ENCODE assay signal across 9 cellular contexts in the genomic region with DNA sequence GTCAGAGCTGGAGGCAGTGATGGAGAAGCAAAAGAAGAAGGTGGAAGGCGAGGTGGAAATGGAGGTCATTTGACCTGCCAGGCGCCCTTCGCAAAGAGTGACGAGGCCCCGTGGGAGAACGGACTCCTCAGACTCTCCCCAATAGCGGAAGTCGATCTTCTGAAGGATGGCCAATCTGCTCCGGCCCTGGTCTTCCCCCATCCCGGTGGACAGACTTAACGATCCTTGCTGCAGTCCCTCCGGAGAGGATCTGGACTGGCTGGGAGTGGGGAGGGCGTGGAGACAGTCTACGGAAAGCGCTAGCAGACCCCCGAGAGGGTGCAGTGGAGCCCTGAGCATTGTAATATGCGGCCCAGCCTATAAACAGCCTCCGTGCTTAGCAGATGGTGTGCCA.
DNase-seq lines count a peak whose midpoint lies in the region; ATAC-seq and TF ChIP-seq lines count a peak whose summit lies in the region.
"Had no signal": no experiment of that assay in that cellular context is flagged by ENCODE, and none has a peak within 500 bp of the region (broad histone marks: within the 10 kb centered on the region; RNA-seq: fewer than 3 reads in every experiment).

No MANE protein-coding gene starts in this region.

- peaks cover 22% of the 10 kb centered on the region for H3K4me1 ChIP-seq in ES-I3 (ENCODE audit: insufficient read depth, low read length)

- no peaks in the 10 kb centered on the region for H3K9me3 ChIP-seq in ES-I3 (ENCODE audit: control insufficient read depth, insufficient read depth, low read length)

- no peaks in the 10 kb centered on the region for H3K36me3 ChIP-seq in ES-I3 (ENCODE audit: insufficient read depth, low read length)

- peak overlapping the region; percentile 51 for H3K4me3 Mint-ChIP-seq in activated naive CD8-positive, alpha-beta T cell treated with anti-CD3 and anti-CD28 coated beads, Interleukin-2, amount 50 U/mL, for 24 hours
- H3K4me3 Mint-ChIP-seq: activated CD4-positive, alpha-beta T cell treated with anti-CD3 and anti-CD28 coated beads, Interleukin-2, amount 10 ng/mL, durations not matched to agents 7 days and 5 days had no signal

- H3K9me3 Mint-ChIP-seq in activated naive CD8-positive, alpha-beta T cell treated with anti-CD3 and anti-CD28 coated beads, Interleukin-2, amount 50 U/mL, for 24 hours: no peaks in the 10 kb centered on the region

- ATAC-seq in activated naive CD8-positive, alpha-beta T cell treated with anti-CD3 and anti-CD28 coated beads, Interleukin-2, amount 50 U/mL, for 24 hours: no peak
- ATAC-seq in HG03432 (IDR thresholded peaks at IDR 0.05; ENCODE audit: unreplicated experiment) (no peak), GM21526 (IDR thresholded peaks at IDR 0.05; ENCODE audit: low FRiP score, unreplicated experiment) (no peak)

- DNase-seq in activated naive CD8-positive, alpha-beta T cell treated with anti-CD3 and anti-CD28 coated beads, Interleukin-2, amount 50 U/mL, for 24 hours: no peak
- DNase-seq in hepatic stellate cell (ENCODE audit: low spot score) (peak; percentile 78), skeletal muscle cell (ENCODE audit: low read depth) (no peak), SKM-1 treated with dmso at 0.1 percent for 144 hours (lab: John Stamatoyannopoulos, UW; ENCODE audit: unreplicated experiment) (no peak), HEK293T (ENCODE audit: extremely low spot score) (no peak)

- POLR2A ChIA-PET in HEK293T (lab: Yijun Ruan, JAX): interaction anchor here (1.2 kb wide), 1 partner anchor 24 kb away, joined by 3 read pairs; the partner anchor contains the start of gene RDH13

- H3K36me3 Mint-ChIP-seq in activated naive CD8-positive, alpha-beta T cell treated with anti-CD3 and anti-CD28 coated beads, Interleukin-2, amount 50 U/mL, for 24 hours (ENCODE audit: low read depth): peaks cover 17% of the 10 kb centered on the region

- peak overlapping the region; percentile 63 for H3K9ac ChIP-seq in ES-I3 (ENCODE audit: low read depth, low read length)

- H3K27ac Mint-ChIP-seq in activated naive CD8-positive, alpha-beta T cell treated with anti-CD3 and anti-CD28 coated beads, Interleukin-2, amount 50 U/mL, for 24 hours: no peak overlapping the region

- H3K27me3 Mint-ChIP-seq in activated naive CD8-positive, alpha-beta T cell treated with anti-CD3 and anti-CD28 coated beads, Interleukin-2, amount 50 U/mL, for 24 hours: peaks cover 56% of the 10 kb centered on the region

- CTCF ChIA-PET in HEK293T (lab: Yijun Ruan, JAX): interaction anchor here (0.8 to 1.1 kb wide), 2 partner anchors 19 to 73 kb away, joined by 3 read pairs; no protein-coding TSS in a partner anchor

- H3K4me1 Mint-ChIP-seq in activated naive CD8-positive, alpha-beta T cell treated with anti-CD3 and anti-CD28 coated beads, Interleukin-2, amount 50 U/mL, for 24 hours: peaks cover 20% of the 10 kb centered on the region

- peak overlapping the region; percentile 58 for H3K4me3 ChIP-seq in skeletal muscle cell (ENCODE audit: low read depth, low read length)

TF ChIP-seq in HEK293T, 16 proteins besides CTCF, POLR2A, EP300 and RAD21:
- TF ChIP-seq CTBP1 (IDR thresholded peaks at IDR 0.05; ENCODE audit: borderline replicate concordance) (no peak), TARDBP (IDR thresholded peaks at IDR 0.05) (no peak), ELF4 (IDR thresholded peaks at IDR 0.05) (no peak), SUZ12 (IDR thresholded peaks at IDR 0.05) (no peak), FOXA1 (IDR thresholded peaks at IDR 0.05) (no peak), HDGF (IDR thresholded peaks at IDR 0.05; ENCODE audit: borderline replicate concordance) (no peak), SP1 (IDR thresholded peaks at IDR 0.05) (no peak), ARNT (IDR thresholded peaks at IDR 0.05) (no peak), FOXK2 (IDR thresholded peaks at IDR 0.05) (no peak), BHLHE40 (IDR thresholded peaks at IDR 0.05; ENCODE audit: borderline replicate concordance) (no peak), ZNF384 (IDR thresholded peaks at IDR 0.05) (no peak), FOXM1 (IDR thresholded peaks at IDR 0.05; ENCODE audit: borderline replicate concordance) (no peak), LEF1 (IDR thresholded peaks at IDR 0.05; ENCODE audit: borderline replicate concordance) (no peak), NFRKB (IDR thresholded peaks at IDR 0.05) (no peak), L3MBTL2 (conservative IDR thresholded peaks at IDR 0.05) (no peak)
- TF ChIP-seq, protein P1, sequence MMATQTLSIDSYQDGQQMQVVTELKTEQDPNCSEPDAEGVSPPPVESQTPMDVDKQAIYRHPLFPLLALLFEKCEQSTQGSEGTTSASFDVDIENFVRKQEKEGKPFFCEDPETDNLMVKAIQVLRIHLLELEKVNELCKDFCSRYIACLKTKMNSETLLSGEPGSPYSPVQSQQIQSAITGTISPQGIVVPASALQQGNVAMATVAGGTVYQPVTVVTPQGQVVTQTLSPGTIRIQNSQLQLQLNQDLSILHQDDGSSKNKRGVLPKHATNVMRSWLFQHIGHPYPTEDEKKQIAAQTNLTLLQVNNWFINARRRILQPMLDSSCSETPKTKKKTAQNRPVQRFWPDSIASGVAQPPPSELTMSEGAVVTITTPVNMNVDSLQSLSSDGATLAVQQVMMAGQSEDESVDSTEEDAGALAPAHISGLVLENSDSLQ (IDR thresholded peaks at IDR 0.05): no peak
